ENCODE assay signal across 22 cellular contexts in the genomic region with DNA sequence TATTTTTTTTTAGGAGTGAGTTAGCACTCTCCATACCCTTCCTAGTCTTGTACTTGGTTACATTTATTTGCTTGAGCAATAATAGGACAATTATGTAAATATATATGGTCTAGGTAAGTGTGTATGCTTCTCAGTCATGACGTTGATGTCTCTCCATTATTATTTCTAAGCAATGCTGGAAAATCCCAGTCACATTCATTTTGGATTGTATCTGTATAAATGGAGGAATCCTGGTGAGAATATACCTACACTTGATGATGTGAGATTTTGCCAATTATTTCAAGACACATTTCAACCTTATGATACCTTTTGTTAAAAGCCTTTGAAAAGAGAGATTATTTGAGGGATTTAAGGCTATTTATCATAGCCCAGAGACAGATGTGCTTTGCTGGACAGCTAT.
DNase-seq lines count a peak whose midpoint lies in the region; TF ChIP-seq lines count a peak whose summit lies in the region.
"Had no signal": no experiment of that assay in that cellular context is flagged by ENCODE, and none has a peak within 500 bp of the region (broad histone marks: within the 10 kb centered on the region; RNA-seq: fewer than 3 reads in every experiment).

No MANE protein-coding gene starts in this region.

- no peak overlapping the region for H3K4me3 Mint-ChIP-seq in glutamatergic neuron (ENCODE audit: unreplicated experiment)
- H3K4me3 Mint-ChIP-seq: CD14-positive monocyte; CD4-positive, alpha-beta memory T cell; CD4-positive, CD25-positive, alpha-beta regulatory T cell; CD8-positive, alpha-beta memory T cell had no signal

- peaks cover 1% of the 10 kb centered on the region for H3K9me3 Mint-ChIP-seq in glutamatergic neuron (ENCODE audit: unreplicated experiment)

- peaks cover 3% of the 10 kb centered on the region for H3K27me3 Mint-ChIP-seq in glutamatergic neuron (ENCODE audit: unreplicated experiment)
- H3K27me3 Mint-ChIP-seq: CD4-positive, alpha-beta memory T cell; CD4-positive, CD25-positive, alpha-beta regulatory T cell had no signal

- no peak for TF ChIP-seq CTCF in glutamatergic neuron (IDR thresholded peaks at IDR 0.05; ENCODE audit: partially characterized antibody, unreplicated experiment)
- TF ChIP-seq CTCF in GM13977 (IDR thresholded peaks at IDR 0.05; ENCODE audit: extremely low read depth, insufficient read depth, missing control alignments): no peak

- H3K36me3 Mint-ChIP-seq in glutamatergic neuron (ENCODE audit: unreplicated experiment): no peaks in the 10 kb centered on the region
- H3K36me3 Mint-ChIP-seq: CD14-positive monocyte; CD4-positive, alpha-beta memory T cell; CD4-positive, CD25-positive, alpha-beta regulatory T cell; CD8-positive, alpha-beta memory T cell had no signal

- in situ Hi-C loops in GM13977 (cut with MboI; ENCODE audit: low pct_unique_long_range_greater_than_20kb, low sequenced_read_pairs, unreplicated experiment) (no loop called here), G401 (cut with HindIII; ENCODE audit: low sequenced_read_pairs) (no loop called here)

- DNase-seq in NCI-H524 treated with DMSO at 0.1 percent for 48 hours (lab: John Stamatoyannopoulos, UW): peak; percentile 66
- DNase-seq in NCI-H69 (lab: John Stamatoyannopoulos, UW): peak; percentile 64
- DNase-seq in glutamatergic neuron: no peak
- no peak for DNase-seq in GM13977 (ENCODE audit: low spot score)
- DNase-seq in stimulated activated naive CD4-positive, alpha-beta T cell (lab: John Stamatoyannopoulos, UW): no peak
- no peak for DNase-seq in G401 (ENCODE audit: low spot score)
- DNase-seq: 8988T; ACHN; BE2C; C1 segment of cervical spinal cord; CD4-positive, alpha-beta memory T cell; CD4-positive, CD25-positive, alpha-beta regulatory T cell; CD8-positive, alpha-beta memory T cell; COR-L47; DMS 273 treated with DMSO at 0.1 percent for 48 hours; DMS153; DMS53; DMS79; DND-41; EL; GF-D8 had no signal

- H3K27ac Mint-ChIP-seq in glutamatergic neuron (ENCODE audit: unreplicated experiment): peak overlapping the region; percentile 73
- H3K27ac Mint-ChIP-seq: CD14-positive monocyte; CD4-positive, alpha-beta memory T cell; CD4-positive, CD25-positive, alpha-beta regulatory T cell; CD8-positive, alpha-beta memory T cell had no signal

- H3K4me1 Mint-ChIP-seq in glutamatergic neuron (ENCODE audit: low read depth, unreplicated experiment): peaks cover 25% of the 10 kb centered on the region
- H3K4me1 Mint-ChIP-seq: CD14-positive monocyte; CD4-positive, alpha-beta memory T cell; CD4-positive, CD25-positive, alpha-beta regulatory T cell; CD8-positive, alpha-beta memory T cell had no signal

Comparison
In these comparisons a context has a peak if more than half of its experiments do, and no peak if none do; other contexts are left out.
1. DNase-seq: peak in NCI-H524 treated with DMSO at 0.1 percent for 48 hours (single experiment) and NCI-H69 (single experiment); none in glutamatergic neuron (single experiment), GM13977 (single experiment), stimulated activated naive CD4-positive, alpha-beta T cell (0 of 6) and G401 (single experiment).